Comparison of ENCODE assay signal across 36 cellular contexts in the genomic region with DNA sequence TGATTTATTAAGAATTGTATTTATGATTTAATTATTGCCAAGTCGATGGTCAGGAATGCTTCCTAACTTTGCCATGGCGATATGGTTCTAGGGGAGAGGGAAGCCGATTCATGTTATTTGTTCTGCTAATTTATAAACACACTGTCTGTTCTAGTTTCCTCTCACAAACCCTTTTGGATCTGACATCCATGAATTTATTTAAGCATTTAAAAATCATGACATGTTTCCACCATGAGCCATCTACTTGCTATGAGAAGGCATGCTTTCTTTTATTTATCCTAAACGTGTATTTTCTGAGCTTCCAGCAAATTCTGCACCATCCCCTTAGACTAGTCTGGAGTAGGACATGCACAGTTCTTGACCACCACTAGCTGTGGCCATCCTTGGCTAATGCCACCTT.
"Had no signal": no experiment of that assay in that cellular context is flagged by ENCODE, and none has a peak within 500 bp of the region (broad histone marks: within the 10 kb centered on the region; RNA-seq: fewer than 3 reads in every experiment).

No MANE protein-coding gene starts in this region.

- H3K27ac Mint-ChIP-seq: activated B cell treated with CpG ODN at 0.5 μM for 24 hours; activated CD4-positive, alpha-beta memory T cell treated with anti-CD3 and anti-CD28 coated beads for 36 hours; activated CD4-positive, alpha-beta T cell treated with anti-CD3 and anti-CD28 coated beads, Interleukin-2, amount 10 ng/mL, durations not matched to agents 24 days and 14 days; activated CD8-positive, alpha-beta T cell treated with anti-CD3 and anti-CD28 coated beads for 36 hours; activated naive CD4-positive, alpha-beta T cell treated with anti-CD3 and anti-CD28 coated beads for 36 hours; activated naive CD4-positive, alpha-beta T cell treated with anti-CD3 and anti-CD28 coated beads, Interleukin-2, amount 50 U/mL, for 72 hours; activated naive CD8-positive, alpha-beta T cell treated with anti-CD3 and anti-CD28 coated beads for 36 hours; activated T-cell treated with anti-CD3 and anti-CD28 coated beads, Interleukin-2, amount 50 U/mL, for 72 hours; activated T-helper 1 cell treated with anti-CD3 and anti-CD28 coated beads, Interleukin-12 subunit alpha, Interleukin-12 subunit beta, Interleukin-2, Interleukin-4 antibody, amounts not matched to agents 30 ng/mL and 10 ng/mL and 1 ng/mL, durations not matched to agents 14 hours and 24 hours and 36 hours; activated T-helper 17 cell treated with anti-CD3 and anti-CD28 coated beads, Interleukin-2, amount 50 U/mL, for 72 hours; T-helper 1 cell treated with Interleukin-12 subunit alpha and Interleukin-12 subunit beta and Interleukin-4 antibody, amounts not matched to agents 30 μg/mL and 1 μg/mL, for 36 hours; T-helper 2 cell treated with Interferon-gamma antibody and Interleukin-4, amounts not matched to agents 5 μg/mL and 100 μg/mL, for 36 hours had no signal

- H3K27me3 ChIP-seq: ascending aorta, cardiac muscle cell had no signal

- DNase-seq: activated B cell treated with CpG ODN at 0.5 μM for 24 hours; activated CD4-positive, alpha-beta memory T cell treated with anti-CD3 and anti-CD28 coated beads for 36 hours; activated CD4-positive, alpha-beta T cell treated with anti-CD3 and anti-CD28 coated beads for 4 hours; activated CD4-positive, alpha-beta T cell treated with anti-CD3 and anti-CD28 coated beads, Interleukin-2, amount 10 ng/mL, durations not matched to agents 24 days and 14 days; activated CD4-positive, alpha-beta T cell treated with anti-CD3 and anti-CD28 coated beads, Interleukin-2, amount 50 U/mL, for 1 hour; activated CD4-positive, alpha-beta T cell treated with anti-CD3 and anti-CD28 coated beads, Interleukin-2, amount 50 U/mL, for 4 hours; activated CD4-positive, CD25-positive, alpha-beta regulatory T cell treated with anti-CD3 and anti-CD28 coated beads, Interleukin-2, amount 50 U/mL, for 72 hours; activated CD8-positive, alpha-beta memory T cell treated with anti-CD3 and anti-CD28 coated beads, Interleukin-2, amount 50 U/mL, for 4 hours; activated CD8-positive, alpha-beta T cell treated with anti-CD3 and anti-CD28 coated beads for 36 hours; activated effector memory CD4-positive, alpha-beta T cell treated with anti-CD3 and anti-CD28 coated beads, Interleukin-2, amount 50 U/mL, for 16 hours; activated gamma-delta T cell treated with Interleukin-2 at 50 U/mL for 16 hours; activated naive CD4-positive, alpha-beta T cell; activated naive CD4-positive, alpha-beta T cell treated with anti-CD3 and anti-CD28 coated beads for 36 hours; activated naive CD4-positive, alpha-beta T cell treated with anti-CD3 and anti-CD28 coated beads, Interleukin-2, amount 50 U/mL, for 16 hours; activated naive CD8-positive, alpha-beta T cell treated with anti-CD3 and anti-CD28 coated beads for 36 hours; activated T-cell treated with anti-CD3 and anti-CD28 coated beads for 4 hours; activated T-cell treated with anti-CD3 and anti-CD28 coated beads, Interleukin-2, amount 50 U/mL, for 1 hour; activated T-cell treated with anti-CD3 and anti-CD28 coated beads, Interleukin-2, amount 50 U/mL, for 4 hours; activated T-cell treated with anti-CD3 and anti-CD28 coated beads, Interleukin-2, amount 50 U/mL, for 72 hours; amygdala; anterior cingulate cortex; caudate nucleus; cerebellar nuclear complex; T-helper 1 cell; T-helper 2 cell; T-helper 9 cell had no signal

- H3K9me3 ChIP-seq: ascending aorta had no signal

- H3K4me3 ChIP-seq: ascending aorta, cardiac muscle cell had no signal

- H3K4me1 Mint-ChIP-seq: activated B cell treated with CpG ODN at 0.5 μM for 24 hours; activated CD4-positive, alpha-beta T cell treated with anti-CD3 and anti-CD28 coated beads, Interleukin-2, amount 10 ng/mL, durations not matched to agents 24 days and 14 days; activated naive CD8-positive, alpha-beta T cell treated with anti-CD3 and anti-CD28 coated beads for 36 hours; activated T-helper 17 cell treated with anti-CD3 and anti-CD28 coated beads, Interleukin-2, amount 50 U/mL, for 72 hours; central memory CD8-positive, alpha-beta T cell had no signal

- H3K36me3 ChIP-seq: ascending aorta, cardiac muscle cell had no signal

- H3K4me3 Mint-ChIP-seq: activated B cell treated with CpG ODN at 0.5 μM for 24 hours; activated CD4-positive, alpha-beta memory T cell treated with anti-CD3 and anti-CD28 coated beads for 36 hours; activated CD4-positive, alpha-beta T cell treated with anti-CD3 and anti-CD28 coated beads, Interleukin-2, amount 10 ng/mL, durations not matched to agents 24 days and 14 days; activated CD8-positive, alpha-beta T cell treated with anti-CD3 and anti-CD28 coated beads for 36 hours; activated naive CD4-positive, alpha-beta T cell treated with anti-CD3 and anti-CD28 coated beads for 36 hours; activated naive CD8-positive, alpha-beta T cell treated with anti-CD3 and anti-CD28 coated beads for 36 hours; activated T-cell treated with anti-CD3 and anti-CD28 coated beads, Interleukin-2, amount 50 U/mL, for 4 hours; activated T-cell treated with anti-CD3 and anti-CD28 coated beads, Interleukin-2, amount 50 U/mL, for 72 hours; activated T-helper 1 cell treated with anti-CD3 and anti-CD28 coated beads, Interleukin-12 subunit alpha, Interleukin-12 subunit beta, Interleukin-2, Interleukin-4 antibody, amounts not matched to agents 30 ng/mL and 10 ng/mL and 1 ng/mL, durations not matched to agents 14 hours and 24 hours and 36 hours; activated T-helper 17 cell treated with anti-CD3 and anti-CD28 coated beads, Interleukin-2, amount 50 U/mL, for 72 hours; brain; central memory CD8-positive, alpha-beta T cell; T-helper 1 cell treated with Interleukin-12 subunit alpha and Interleukin-12 subunit beta and Interleukin-4 antibody, amounts not matched to agents 30 μg/mL and 1 μg/mL, for 36 hours; T-helper 2 cell treated with Interferon-gamma antibody and Interleukin-4, amounts not matched to agents 5 μg/mL and 100 μg/mL, for 36 hours had no signal

- H3K27ac ChIP-seq: ascending aorta, cardiac muscle cell, VCaP had no signal

- ATAC-seq: activated CD8-positive, alpha-beta T cell treated with anti-CD3 and anti-CD28 coated beads for 36 hours; activated naive CD4-positive, alpha-beta T cell treated with anti-CD3 and anti-CD28 coated beads, Interleukin-2, amount 50 U/mL, for 72 hours; activated T-cell treated with anti-CD3 and anti-CD28 coated beads, Interleukin-2, amount 50 U/mL, for 4 hours; activated T-cell treated with anti-CD3 and anti-CD28 coated beads, Interleukin-2, amount 50 U/mL, for 72 hours; activated T-helper 17 cell treated with anti-CD3 and anti-CD28 coated beads, Interleukin-2, amount 50 U/mL, for 72 hours had no signal

- H3K4me1 ChIP-seq: ascending aorta had no signal

- H3K36me3 Mint-ChIP-seq: activated CD4-positive, alpha-beta memory T cell treated with anti-CD3 and anti-CD28 coated beads for 36 hours; activated naive CD4-positive, alpha-beta T cell treated with anti-CD3 and anti-CD28 coated beads, Interleukin-2, amount 50 U/mL, for 72 hours; activated naive CD8-positive, alpha-beta T cell treated with anti-CD3 and anti-CD28 coated beads for 36 hours; brain had no signal

- H3K9me3 Mint-ChIP-seq: activated CD8-positive, alpha-beta T cell treated with anti-CD3 and anti-CD28 coated beads for 36 hours; activated T-helper 1 cell treated with anti-CD3 and anti-CD28 coated beads, Interleukin-12 subunit alpha, Interleukin-12 subunit beta, Interleukin-2, Interleukin-4 antibody, amounts not matched to agents 30 ng/mL and 10 ng/mL and 1 ng/mL, durations not matched to agents 14 hours and 24 hours and 36 hours; central memory CD8-positive, alpha-beta T cell had no signal

- H3K27me3 Mint-ChIP-seq: activated B cell treated with CpG ODN at 0.5 μM for 24 hours; activated CD4-positive, alpha-beta T cell treated with anti-CD3 and anti-CD28 coated beads, Interleukin-2, amount 10 ng/mL, durations not matched to agents 24 days and 14 days; activated naive CD8-positive, alpha-beta T cell treated with anti-CD3 and anti-CD28 coated beads for 36 hours had no signal
